Comparison of ENCODE assay signal across 10 cellular contexts in the genomic region with DNA sequence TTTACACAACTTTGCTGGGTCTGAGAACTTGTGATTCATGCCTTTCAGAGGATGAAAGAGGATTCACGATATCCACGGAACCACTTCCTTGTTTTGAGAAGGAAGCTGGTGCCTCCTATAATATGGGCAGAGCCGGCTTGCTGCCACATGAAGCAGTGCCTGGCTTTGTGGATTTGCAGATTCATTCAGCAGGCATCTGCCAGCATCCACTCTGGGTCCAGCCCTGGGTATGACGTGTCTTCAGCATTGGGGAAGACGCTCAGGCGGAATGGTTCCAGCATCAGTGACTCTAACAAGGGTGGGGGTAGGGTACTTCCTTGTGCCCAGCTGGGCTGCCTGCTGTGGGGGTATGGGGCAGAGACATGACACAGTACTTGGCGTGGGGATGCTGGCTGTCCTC.
DNase-seq lines count a peak whose midpoint lies in the region; FAIRE-seq and TF ChIP-seq lines count a peak whose summit lies in the region.
"Had no signal": no experiment of that assay in that cellular context is flagged by ENCODE, and none has a peak within 500 bp of the region (broad histone marks: within the 10 kb centered on the region; RNA-seq: fewer than 3 reads in every experiment).

No MANE protein-coding gene starts in this region.

- peak; percentile 90 for FAIRE-seq in H54 (lab: Jason Lieb, UNC)
- FAIRE-seq: GM18507 had no signal

- DNase-seq in H54 (ENCODE audit: insufficient read length, low spot score) (peak; percentile 88), SHP77 (lab: John Stamatoyannopoulos, UW) (peak; percentile 41 to 69), glomerular visceral epithelial cell (ENCODE audit: extremely low spot score) (peak; percentile 78), stromal cell of bone marrow (ENCODE audit: low read depth) (peak; percentile 81), kidney glomerular epithelial cell (lab: John Stamatoyannopoulos, UW) (no peak)
- DNase-seq in activated CD4-positive, alpha-beta T cell treated with anti-CD3 and anti-CD28 coated beads, Interleukin-2, amount 50 U/mL, for 48 hours: no peak
- DNase-seq in activated CD4-positive, alpha-beta T cell treated with anti-CD3 and anti-CD28 coated beads, Interleukin-2, amount 50 U/mL, for 1 hour: no peak
- DNase-seq in activated CD8-positive, alpha-beta memory T cell treated with anti-CD3 and anti-CD28 coated beads, Interleukin-2, amount 50 U/mL, for 4 hours: no peak
- DNase-seq: NK-92 treated with Interleukin-12 subunit alpha and Interleukin-12 subunit beta, amount 100 ng/mL, for 24 hours had no signal

- TF ChIP-seq POLR2A in H54 (IDR thresholded peaks at IDR 0.05; ENCODE audit: low read depth, low read length): no peak; the same call in 1 of the 2 replicates

Comparison
In these comparisons a context has a peak if more than half of its experiments do, and no peak if none do; other contexts are left out.
1. DNase-seq: peak in H54 (single experiment), SHP77 (2 of 2), glomerular visceral epithelial cell (single experiment) and stromal cell of bone marrow (single experiment); none in activated CD4-positive, alpha-beta T cell treated with anti-CD3 and anti-CD28 coated beads, Interleukin-2, amount 50 U/mL, for 48 hours (0 of 2), activated CD4-positive, alpha-beta T cell treated with anti-CD3 and anti-CD28 coated beads, Interleukin-2, amount 50 U/mL, for 1 hour (single experiment), activated CD8-positive, alpha-beta memory T cell treated with anti-CD3 and anti-CD28 coated beads, Interleukin-2, amount 50 U/mL, for 4 hours (single experiment) and kidney glomerular epithelial cell (single experiment).